ENCODE assay signal across 27 cellular contexts in the genomic region with DNA sequence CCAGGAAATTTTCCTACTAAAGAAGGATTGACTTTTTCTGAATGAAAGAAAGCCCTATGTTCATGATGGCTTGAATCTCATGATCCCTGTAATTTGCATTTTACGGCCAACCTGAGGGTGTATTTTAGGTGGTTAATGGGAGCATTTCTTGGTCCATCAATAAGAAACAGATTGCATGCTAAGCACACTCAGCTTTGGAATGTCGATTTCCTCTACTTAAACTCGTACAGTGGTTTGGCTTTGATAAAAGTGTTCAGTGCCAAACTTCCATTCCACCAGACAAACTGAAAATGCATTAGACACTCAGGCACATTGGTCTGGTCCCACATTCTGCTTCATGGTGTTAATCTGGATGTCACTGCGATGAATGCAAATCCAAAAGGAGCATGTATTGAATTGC.
DNase-seq lines count a peak whose midpoint lies in the region; TF ChIP-seq lines count a peak whose summit lies in the region.
"Had no signal": no experiment of that assay in that cellular context is flagged by ENCODE, and none has a peak within 500 bp of the region (broad histone marks: within the 10 kb centered on the region; RNA-seq: fewer than 3 reads in every experiment).

No MANE protein-coding gene starts in this region.

- DNase-seq in AG08395 (ENCODE audit: low spot score) = peak; percentile 55
- peak; percentile 48 for DNase-seq in GM04504 (ENCODE audit: low read depth)
- peak; percentile 94 for DNase-seq in astrocyte of the cerebellum (ENCODE audit: low read depth)
- DNase-seq in fibroblast of the aortic adventitia (ENCODE audit: low read depth) = peak; percentile 96
- DNase-seq in GM20000 (ENCODE audit: low spot score) = no peak
- DNase-seq in NCI-H1694 treated with DMSO at 0.1 percent for 48 hours (lab: John Stamatoyannopoulos, UW) = no peak
- no peak for DNase-seq in SHP77 treated with DMSO at 0.1 percent for 48 hours (lab: John Stamatoyannopoulos, UW)
- DNase-seq in C1 segment of cervical spinal cord (lab: John Stamatoyannopoulos, UW) = no peak
- DNase-seq: activated CD4-positive, alpha-beta T cell treated with anti-CD3 and anti-CD28 coated beads for 4 hours; activated CD8-positive, alpha-beta T cell treated with anti-CD3 and anti-CD28 coated beads, Interleukin-2, amount 10 ng/mL, durations not matched to agents 7 days and 5 days; activated naive CD4-positive, alpha-beta T cell treated with anti-CD3 and anti-CD28 coated beads for 36 hours; colonic mucosa; DMS53; effector memory CD4-positive, alpha-beta T cell; foreskin melanocyte; KG1; MM.1S; NCI-H1417; NCI-H2029 treated with DMSO at 0.1 percent for 48 hours; NCI-H2227 treated with DMSO at 0.1 percent for 48 hours; nucleus accumbens; SHP77; SW 1271; T-helper 9 cell; transverse colon had no signal

- in situ Hi-C loops in astrocyte of the cerebellum (cut with HindIII; ENCODE audit: low sequenced_read_pairs) = no loop called here

- TF ChIP-seq CTCF in astrocyte of the cerebellum (IDR thresholded peaks at IDR 0.05; ENCODE audit: low read depth, low read length, missing control alignments) (no peak), fibroblast of the aortic adventitia (IDR thresholded peaks at IDR 0.05; ENCODE audit: insufficient read depth, low read length) (no peak), GM20000 (IDR thresholded peaks at IDR 0.05; ENCODE audit: extremely low read depth, missing control alignments) (no peak)

- H3K4me3 ChIP-seq in astrocyte of the cerebellum (ENCODE audit: low read depth, low read length) (no peak overlapping the region), fibroblast of the aortic adventitia (ENCODE audit: low read depth, low read length) (no peak overlapping the region)
- H3K4me3 ChIP-seq: A549; BLaER1 treated with 17β-estradiol and CSF1 and Interleukin-3, amounts not matched to agents 10 nM and 100 nM; colonic mucosa; transverse colon had no signal

Comparison
In these comparisons a context has a peak if more than half of its experiments do, and no peak if none do; other contexts are left out.
1. DNase-seq: peak in AG08395 (single experiment), GM04504 (single experiment), astrocyte of the cerebellum (single experiment) and fibroblast of the aortic adventitia (single experiment); none in GM20000 (single experiment), NCI-H1694 treated with DMSO at 0.1 percent for 48 hours (single experiment), SHP77 treated with DMSO at 0.1 percent for 48 hours (single experiment) and C1 segment of cervical spinal cord (0 of 14).